ENCODE assay signal across 10 cellular contexts in the genomic region with DNA sequence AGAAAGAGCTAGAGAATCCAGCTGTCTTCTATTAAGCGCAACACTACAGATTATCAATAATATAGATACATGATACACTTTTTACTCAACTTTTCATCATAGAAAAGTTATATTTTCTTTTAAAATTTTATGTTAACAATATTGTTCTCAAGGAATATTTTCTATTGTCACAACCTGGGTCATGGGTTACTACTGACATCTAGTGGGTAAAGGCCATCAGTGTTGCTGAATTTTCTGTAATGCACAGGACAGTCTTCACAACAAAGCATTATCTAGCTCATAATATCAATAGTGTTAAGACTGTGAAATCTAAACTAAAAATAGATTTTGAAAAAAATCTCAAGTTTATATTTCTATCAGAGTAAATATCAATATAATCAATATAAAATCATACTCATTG.
DNase-seq lines count a peak whose midpoint lies in the region; ATAC-seq and TF ChIP-seq lines count a peak whose summit lies in the region.
"Had no signal": no experiment of that assay in that cellular context is flagged by ENCODE, and none has a peak within 500 bp of the region (broad histone marks: within the 10 kb centered on the region; RNA-seq: fewer than 3 reads in every experiment).

No MANE protein-coding gene starts in this region.

- 67 to 69% methylated on average over 1 of the region's 1 CpG for whole genome bisulfite sequencing in GM23248 (ENCODE audit: low coverage in 1 of 2, low lambda C conversion rate in 2 of 2, missing lambda C conversion rate in 2 of 2), 2 experiments
- 82% methylated on average over 1 of the region's 1 CpG for WGBS in SK-N-SH (ENCODE audit: low lambda C conversion rate)

- H3K27ac Mint-ChIP-seq in CD4-positive, alpha-beta T cell, result no peak overlapping the region

- H3F3A ChIP-seq in GM23248 (ENCODE audit: insufficient read depth) (no peaks in the 10 kb centered on the region), SK-N-SH (replicated peaks; ENCODE audit: insufficient read depth) (peaks cover 5% of the 10 kb centered on the region)

- H2AFZ ChIP-seq in GM23248, result no peak overlapping the region
- no peak overlapping the region for H2AFZ ChIP-seq in SK-N-SH (ENCODE audit: low read depth)

- no peaks in the 10 kb centered on the region for H3K4me1 Mint-ChIP-seq in CD4-positive, alpha-beta T cell (ENCODE audit: low read depth)

- H3K27me3 Mint-ChIP-seq in CD4-positive, alpha-beta T cell, result peaks cover 13% of the 10 kb centered on the region

- TF ChIP-seq EP300 in SK-N-SH (IDR thresholded peaks at IDR 0.05; ENCODE audit: borderline replicate concordance in 1 of 2, low read depth in 1 of 2, low read length in 1 of 2), result no peak

- H3K4me1 ChIP-seq in GM23248 (ENCODE audit: insufficient read depth) (no peaks in the 10 kb centered on the region), SK-N-SH (ENCODE audit: control insufficient read depth in 1 of 2, insufficient read depth in 2 of 2, low read depth in 1 of 2, low read length in 1 of 2) (no peaks in the 10 kb centered on the region)
- H3K4me1 ChIP-seq: HAP-1 had no signal

- H3K9ac ChIP-seq in GM23248 (no peak overlapping the region), SK-N-SH (no peak overlapping the region)

- intact Hi-C loops in CD4-positive, alpha-beta T cell (cut with DNase I, micrococcal nuclease), result no loop called here

- H3K4me3 ChIP-seq in GM23248 (no peak overlapping the region), SK-N-SH (ENCODE audit: low read depth in 2 of 2, low read length in 1 of 2) (no peak overlapping the region)
- H3K4me3 ChIP-seq: HAP-1 had no signal

- peak; percentile 76 for TF ChIP-seq RAD21 in SK-N-SH (IDR thresholded peaks at IDR 0.05; ENCODE audit: low read length)

- no peaks in the 10 kb centered on the region for H3K9me3 ChIP-seq in GM23248 (ENCODE audit: low read depth)
- H3K9me3 ChIP-seq in SK-N-SH, result no peaks in the 10 kb centered on the region
- H3K9me3 ChIP-seq in CD4-positive, alpha-beta T cell (ENCODE audit: control insufficient read depth, low read length), result no peaks in the 10 kb centered on the region
- H3K9me3 ChIP-seq: HAP-1 had no signal

- H3K79me2 ChIP-seq in GM23248 (ENCODE audit: insufficient read depth) (no peaks in the 10 kb centered on the region), SK-N-SH (ENCODE audit: insufficient read depth) (no peaks in the 10 kb centered on the region)

- H4K20me1 ChIP-seq in GM23248 (ENCODE audit: insufficient read depth) (no peaks in the 10 kb centered on the region), SK-N-SH (ENCODE audit: insufficient read depth) (no peaks in the 10 kb centered on the region)

- H3K27ac ChIP-seq in GM23248 (no peak overlapping the region), SK-N-SH (ENCODE audit: low read depth in 2 of 2, low read length in 1 of 2) (no peak overlapping the region)
- H3K27ac ChIP-seq in CD4-positive, alpha-beta T cell (ENCODE audit: low read depth, low read length), result no peak overlapping the region

- H3K27me3 ChIP-seq in GM23248 (replicated peaks; ENCODE audit: insufficient read depth) (no peaks in the 10 kb centered on the region), SK-N-SH (ENCODE audit: insufficient read depth) (no peaks in the 10 kb centered on the region)
- H3K27me3 ChIP-seq in CD4-positive, alpha-beta T cell (ENCODE audit: control insufficient read depth, insufficient read depth, low read length), result no peaks in the 10 kb centered on the region

- H3K36me3 Mint-ChIP-seq in CD4-positive, alpha-beta T cell (ENCODE audit: low read depth), result no peaks in the 10 kb centered on the region

- H3K4me3 Mint-ChIP-seq in CD4-positive, alpha-beta T cell, result no peak overlapping the region

- H3K9me2 ChIP-seq in GM23248 (ENCODE audit: insufficient read depth), result no peaks in the 10 kb centered on the region
- no peaks in the 10 kb centered on the region for H3K9me2 ChIP-seq in SK-N-SH

- POLR2A ChIA-PET in SK-N-SH (lab: Yijun Ruan, JAX), result no interaction called here
- POLR2A ChIA-PET in CD4-positive, alpha-beta T cell (lab: Charles Lee), result no interaction called here

- CTCF ChIA-PET in SK-N-SH (lab: Yijun Ruan, JAX), result interaction anchor here (0.6 to 1.8 kb wide), 15 partner anchors 12 to 1021 kb away, joined by 3 to 12 read pairs (median 4); no protein-coding TSS in a partner anchor
- CTCF ChIA-PET in CD4-positive, alpha-beta T cell (lab: Charles Lee), result no interaction called here

- ATAC-seq in CD4-positive, alpha-beta T cell (ENCODE audit: poor library complexity), result no peak

- peak; percentile 69 for TF ChIP-seq CTCF in SK-N-SH (IDR thresholded peaks at IDR 0.05)
- TF ChIP-seq CTCF in CD4-positive, alpha-beta T cell (IDR thresholded peaks at IDR 0.05), result no peak

- H3K4me2 ChIP-seq in GM23248 (ENCODE audit: unreplicated experiment) (no peak overlapping the region), SK-N-SH (no peak overlapping the region)

- H3K36me3 ChIP-seq in GM23248 (ENCODE audit: low read depth), result no peaks in the 10 kb centered on the region
- peaks cover 29 to 58% of the 10 kb centered on the region in 2 experiments for H3K36me3 ChIP-seq in SK-N-SH (replicated peaks in 1 of 2; ENCODE audit: control insufficient read depth in 1 of 2, insufficient read depth in 2 of 2, low read length in 1 of 2)
- H3K36me3 ChIP-seq: HAP-1 had no signal

- DNase-seq in AML-193 (lab: John Stamatoyannopoulos, UW) (peak; percentile 0 to 15), GM23248 (peak; percentile 28), SK-N-SH (peak; percentile 27), iris pigment epithelial cell (ENCODE audit: low read depth) (peak; percentile 11), nucleus accumbens (lab: John Stamatoyannopoulos, UW) (no peak), GDM1 (lab: John Stamatoyannopoulos, UW) (no peak)
- DNase-seq in CD4-positive, alpha-beta T cell, result no peak
- no peak for DNase-seq in stimulated activated naive CD4-positive, alpha-beta T cell treated with Interleukin-2 at 50 U/mL for 16 hours (lab: John Stamatoyannopoulos, UW)
- DNase-seq: NCI-H1092 had no signal

- in situ Hi-C loops in GM23248 (cut with MboI), result no loop called here

- H3K9me3 Mint-ChIP-seq in CD4-positive, alpha-beta T cell, result no peaks in the 10 kb centered on the region

TF ChIP-seq in SK-N-SH, 30 proteins besides CTCF, POLR2A, EP300 and RAD21:
- no peak for TF ChIP-seq NFIC (IDR thresholded peaks at IDR 0.05; ENCODE audit: borderline replicate concordance)
- peak; percentile 18; the same call in 1 of the 2 replicates for TF ChIP-seq SMC3 (IDR thresholded peaks at IDR 0.05; ENCODE audit: low read depth, low read length)

Comparison
In these comparisons a context has a peak if more than half of its experiments do, and no peak if none do; other contexts are left out.
1. DNase-seq: peak in AML-193 (2 of 2), GM23248 (single experiment), SK-N-SH (single experiment) and iris pigment epithelial cell (single experiment); none in CD4-positive, alpha-beta T cell (0 of 10), nucleus accumbens (0 of 56), GDM1 (single experiment) and stimulated activated naive CD4-positive, alpha-beta T cell treated with Interleukin-2 at 50 U/mL for 16 hours (single experiment).